In the genomic region with DNA sequence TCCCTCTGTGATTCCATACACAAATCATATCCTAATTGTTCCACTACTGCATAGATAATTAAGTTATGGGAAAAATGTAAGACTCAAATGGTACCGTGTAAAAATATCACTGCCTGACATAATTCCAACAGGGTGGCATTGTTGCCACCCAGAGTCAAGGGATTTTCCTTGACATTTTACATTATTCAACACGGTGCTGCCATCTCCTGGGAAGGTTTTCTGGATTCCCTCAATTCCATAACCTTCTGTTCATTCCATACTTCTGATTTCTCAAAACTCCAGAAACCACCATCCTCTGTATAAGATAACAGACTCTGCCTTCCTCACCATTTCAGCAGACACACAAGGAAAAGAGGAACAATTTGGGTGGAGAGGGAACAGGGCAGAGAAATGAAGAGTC, we compare ENCODE assay signal across 3 cellular contexts.
TF ChIP-seq lines count a peak whose summit lies in the region.

No MANE protein-coding gene starts in this region.

TF ChIP-seq in liver, 16 proteins besides CTCF, POLR2A, EP300 and RAD21:
- TF ChIP-seq SP1 (IDR thresholded peaks at IDR 0.05), result no peak
- TF ChIP-seq JUND (IDR thresholded peaks at IDR 0.05), result no peak
- TF ChIP-seq HNF4G (IDR thresholded peaks at IDR 0.05), result no peak
- no peak for TF ChIP-seq NR2F2 (IDR thresholded peaks at IDR 0.05)
- TF ChIP-seq, protein P1, sequence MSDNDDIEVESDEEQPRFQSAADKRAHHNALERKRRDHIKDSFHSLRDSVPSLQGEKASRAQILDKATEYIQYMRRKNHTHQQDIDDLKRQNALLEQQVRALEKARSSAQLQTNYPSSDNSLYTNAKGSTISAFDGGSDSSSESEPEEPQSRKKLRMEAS (IDR thresholded peaks at IDR 0.05), result no peak
- no peak for TF ChIP-seq YY1 (IDR thresholded peaks at IDR 0.05)
- TF ChIP-seq EGR1 (IDR thresholded peaks at IDR 0.05; ENCODE audit: low read depth in 2 of 2), result no peak
- TF ChIP-seq, protein P2, sequence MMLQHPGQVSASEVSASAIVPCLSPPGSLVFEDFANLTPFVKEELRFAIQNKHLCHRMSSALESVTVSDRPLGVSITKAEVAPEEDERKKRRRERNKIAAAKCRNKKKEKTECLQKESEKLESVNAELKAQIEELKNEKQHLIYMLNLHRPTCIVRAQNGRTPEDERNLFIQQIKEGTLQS (IDR thresholded peaks at IDR 0.05), result no peak
- no peak for TF ChIP-seq TAF1 (conservative IDR thresholded peaks at IDR 0.05)
- no peak for TF ChIP-seq ZBTB33 (IDR thresholded peaks at IDR 0.05)
- no peak for TF ChIP-seq RXRA (IDR thresholded peaks at IDR 0.05)

TF ChIP-seq in HepG2, 621 proteins besides CTCF, POLR2A, EP300 and RAD21:
- TF ChIP-seq RBM39 (IDR thresholded peaks at IDR 0.05; ENCODE audit: low read depth, low read length, poor library complexity, severe bottlenecking) (no peak), ZNF382 (CRISPR knock-in tag; IDR thresholded peaks at IDR 0.05; ENCODE audit: borderline replicate concordance) (no peak), ZNF83 (CRISPR knock-in tag; IDR thresholded peaks at IDR 0.05; ENCODE audit: borderline replicate concordance) (no peak), SMARCE1 (IDR thresholded peaks at IDR 0.05; ENCODE audit: borderline replicate concordance) (no peak), ATF7 (IDR thresholded peaks at IDR 0.05) (no peak), ATF7 (CRISPR knock-in tag; IDR thresholded peaks at IDR 0.05) (no peak), SPEN (CRISPR knock-in tag; IDR thresholded peaks at IDR 0.05; ENCODE audit: low read depth) (no peak)

TF ChIP-seq in WTC11, 78 proteins besides CTCF, POLR2A, EP300 and RAD21:
- no peak for TF ChIP-seq ZNF317 (CRISPR knock-in tag; IDR thresholded peaks at IDR 0.05; ENCODE audit: borderline replicate concordance, low read depth)
- TF ChIP-seq MXD4 (CRISPR knock-in tag; IDR thresholded peaks at IDR 0.05; ENCODE audit: borderline replicate concordance), result no peak
- TF ChIP-seq ATF6 (CRISPR knock-in tag; IDR thresholded peaks at IDR 0.05), result no peak
- TF ChIP-seq GABPB1 (CRISPR knock-in tag; IDR thresholded peaks at IDR 0.05), result no peak
- TF ChIP-seq ATF1 (CRISPR knock-in tag; IDR thresholded peaks at IDR 0.05), result no peak
- TF ChIP-seq, protein P2 (CRISPR knock-in tag; conservative IDR thresholded peaks at IDR 0.05), result no peak
- TF ChIP-seq, protein P3, sequence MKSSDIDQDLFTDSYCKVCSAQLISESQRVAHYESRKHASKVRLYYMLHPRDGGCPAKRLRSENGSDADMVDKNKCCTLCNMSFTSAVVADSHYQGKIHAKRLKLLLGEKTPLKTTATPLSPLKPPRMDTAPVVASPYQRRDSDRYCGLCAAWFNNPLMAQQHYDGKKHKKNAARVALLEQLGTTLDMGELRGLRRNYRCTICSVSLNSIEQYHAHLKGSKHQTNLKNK (CRISPR knock-in tag; IDR thresholded peaks at IDR 0.05), result no peak
- TF ChIP-seq, protein P4, sequence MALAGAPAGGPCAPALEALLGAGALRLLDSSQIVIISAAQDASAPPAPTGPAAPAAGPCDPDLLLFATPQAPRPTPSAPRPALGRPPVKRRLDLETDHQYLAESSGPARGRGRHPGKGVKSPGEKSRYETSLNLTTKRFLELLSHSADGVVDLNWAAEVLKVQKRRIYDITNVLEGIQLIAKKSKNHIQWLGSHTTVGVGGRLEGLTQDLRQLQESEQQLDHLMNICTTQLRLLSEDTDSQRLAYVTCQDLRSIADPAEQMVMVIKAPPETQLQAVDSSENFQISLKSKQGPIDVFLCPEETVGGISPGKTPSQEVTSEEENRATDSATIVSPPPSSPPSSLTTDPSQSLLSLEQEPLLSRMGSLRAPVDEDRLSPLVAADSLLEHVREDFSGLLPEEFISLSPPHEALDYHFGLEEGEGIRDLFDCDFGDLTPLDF (CRISPR knock-in tag; IDR thresholded peaks at IDR 0.05), result no peak
- TF ChIP-seq, protein P5, sequence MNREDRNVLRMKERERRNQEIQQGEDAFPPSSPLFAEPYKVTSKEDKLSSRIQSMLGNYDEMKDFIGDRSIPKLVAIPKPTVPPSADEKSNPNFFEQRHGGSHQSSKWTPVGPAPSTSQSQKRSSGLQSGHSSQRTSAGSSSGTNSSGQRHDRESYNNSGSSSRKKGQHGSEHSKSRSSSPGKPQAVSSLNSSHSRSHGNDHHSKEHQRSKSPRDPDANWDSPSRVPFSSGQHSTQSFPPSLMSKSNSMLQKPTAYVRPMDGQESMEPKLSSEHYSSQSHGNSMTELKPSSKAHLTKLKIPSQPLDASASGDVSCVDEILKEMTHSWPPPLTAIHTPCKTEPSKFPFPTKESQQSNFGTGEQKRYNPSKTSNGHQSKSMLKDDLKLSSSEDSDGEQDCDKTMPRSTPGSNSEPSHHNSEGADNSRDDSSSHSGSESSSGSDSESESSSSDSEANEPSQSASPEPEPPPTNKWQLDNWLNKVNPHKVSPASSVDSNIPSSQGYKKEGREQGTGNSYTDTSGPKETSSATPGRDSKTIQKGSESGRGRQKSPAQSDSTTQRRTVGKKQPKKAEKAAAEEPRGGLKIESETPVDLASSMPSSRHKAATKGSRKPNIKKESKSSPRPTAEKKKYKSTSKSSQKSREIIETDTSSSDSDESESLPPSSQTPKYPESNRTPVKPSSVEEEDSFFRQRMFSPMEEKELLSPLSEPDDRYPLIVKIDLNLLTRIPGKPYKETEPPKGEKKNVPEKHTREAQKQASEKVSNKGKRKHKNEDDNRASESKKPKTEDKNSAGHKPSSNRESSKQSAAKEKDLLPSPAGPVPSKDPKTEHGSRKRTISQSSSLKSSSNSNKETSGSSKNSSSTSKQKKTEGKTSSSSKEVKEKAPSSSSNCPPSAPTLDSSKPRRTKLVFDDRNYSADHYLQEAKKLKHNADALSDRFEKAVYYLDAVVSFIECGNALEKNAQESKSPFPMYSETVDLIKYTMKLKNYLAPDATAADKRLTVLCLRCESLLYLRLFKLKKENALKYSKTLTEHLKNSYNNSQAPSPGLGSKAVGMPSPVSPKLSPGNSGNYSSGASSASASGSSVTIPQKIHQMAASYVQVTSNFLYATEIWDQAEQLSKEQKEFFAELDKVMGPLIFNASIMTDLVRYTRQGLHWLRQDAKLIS (CRISPR knock-in tag; IDR thresholded peaks at IDR 0.05; ENCODE audit: borderline replicate concordance), result no peak
- no peak for TF ChIP-seq JUN (CRISPR knock-in tag; IDR thresholded peaks at IDR 0.05)
- TF ChIP-seq ZBTB21 (CRISPR knock-in tag; IDR thresholded peaks at IDR 0.05; ENCODE audit: borderline replicate concordance), result no peak
- TF ChIP-seq ELF4 (CRISPR knock-in tag; IDR thresholded peaks at IDR 0.05; ENCODE audit: low read depth), result no peak
- no peak for TF ChIP-seq ZNF423 (CRISPR knock-in tag; IDR thresholded peaks at IDR 0.05)
- TF ChIP-seq ZNF219 (CRISPR knock-in tag; IDR thresholded peaks at IDR 0.05; ENCODE audit: borderline replicate concordance), result no peak
- TF ChIP-seq ESRRA (CRISPR knock-in tag; IDR thresholded peaks at IDR 0.05; ENCODE audit: borderline replicate concordance), result no peak
